29 cellular contexts compared by ENCODE assay signal in the genomic region with DNA sequence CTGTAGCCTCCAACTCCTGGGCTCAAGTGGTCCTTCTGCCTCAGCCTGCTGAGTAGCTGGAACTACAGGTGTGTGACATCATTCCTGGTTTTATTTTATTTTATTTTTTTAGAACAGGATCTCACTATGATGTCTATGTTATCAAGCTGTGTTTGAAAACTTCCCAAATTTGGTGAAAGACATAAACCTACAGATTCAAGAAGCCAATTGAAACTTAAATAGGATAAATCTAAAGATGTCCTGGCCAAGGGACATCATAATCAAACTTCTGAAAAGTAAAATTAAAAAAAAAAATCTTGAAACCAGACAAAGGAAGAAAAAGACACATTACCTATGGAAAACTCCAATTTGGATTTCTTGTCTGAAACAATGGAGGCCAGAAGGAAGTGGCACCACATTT.
"Had no signal": no experiment of that assay in that cellular context is flagged by ENCODE, and none has a peak within 500 bp of the region (broad histone marks: within the 10 kb centered on the region; RNA-seq: fewer than 3 reads in every experiment).

No MANE protein-coding gene starts in this region.

- H3K27ac ChIP-seq: adrenal gland, ascending aorta, body of pancreas, brain microvascular endothelial cell, breast epithelium, cardiac muscle cell had no signal

- H3K4me3 ChIP-seq: adrenal gland, ascending aorta, body of pancreas, breast epithelium, cardiac muscle cell had no signal

- DNase-seq: activated effector memory CD4-positive, alpha-beta T cell treated with anti-CD3 and anti-CD28 coated beads, Interleukin-2, amount 50 U/mL, for 16 hours; activated effector memory CD4-positive, alpha-beta T cell treated with Interleukin-2 at 50 U/mL for 16 hours; activated gamma-delta T cell; activated gamma-delta T cell treated with Interleukin-2 at 50 U/mL for 16 hours; activated naive CD4-positive, alpha-beta T cell; activated naive CD4-positive, alpha-beta T cell treated with anti-CD3 and anti-CD28 coated beads for 36 hours; activated naive CD4-positive, alpha-beta T cell treated with anti-CD3 and anti-CD28 coated beads, Interleukin-2, amount 10 ng/mL, durations not matched to agents 7 days and 5 days; activated naive CD4-positive, alpha-beta T cell treated with anti-CD3 and anti-CD28 coated beads, Interleukin-2, amount 50 U/mL, for 16 hours; activated naive CD4-positive, alpha-beta T cell treated with Interleukin-2 at 50 U/mL for 16 hours; activated naive CD8-positive, alpha-beta T cell treated with anti-CD3 and anti-CD28 coated beads for 36 hours; activated naive CD8-positive, alpha-beta T cell treated with anti-CD3 and anti-CD28 coated beads, Interleukin-2, amount 10 ng/mL, durations not matched to agents 7 days and 5 days; activated naive CD8-positive, alpha-beta T cell treated with anti-CD3 and anti-CD28 coated beads, Interleukin-2, amount 50 U/mL, for 24 hours; activated T-cell treated with anti-CD3 and anti-CD28 coated beads, Interleukin-2, amount 50 U/mL, for 24 hours; activated T-cell treated with anti-CD3 and anti-CD28 coated beads, Interleukin-2, amount 50 U/mL, for 4 hours; activated T-cell treated with anti-CD3 and anti-CD28 coated beads, Interleukin-2, amount 50 U/mL, for 48 hours; activated T-cell treated with anti-CD3 and anti-CD28 coated beads, Interleukin-2, amount 50 U/mL, for 72 hours; adrenal gland; amniotic stem cell; amygdala; anterior cingulate cortex; aorta; body of pancreas; brain microvascular endothelial cell; caudate nucleus; central memory CD4-positive, alpha-beta T cell; cerebellar nuclear complex had no signal

- H3K36me3 ChIP-seq: adrenal gland, ascending aorta, brain microvascular endothelial cell, breast epithelium, cardiac muscle cell had no signal

- H3K4me1 ChIP-seq: adrenal gland, ascending aorta, breast epithelium had no signal

- H3K9me3 ChIP-seq: body of pancreas had no signal
